Comparison of ENCODE assay signal across 18 cellular contexts in genomic region chr5:138999674-139000073, GRCh38.
DNase-seq lines count a peak whose midpoint lies in the region; ATAC-seq and TF ChIP-seq lines count a peak whose summit lies in the region.
"Had no signal": no experiment of that assay in that cellular context is flagged by ENCODE, and none has a peak within 500 bp of the region (broad histone marks: within the 10 kb centered on the region; RNA-seq: fewer than 3 reads in every experiment).

No MANE protein-coding gene starts in this region.

- ATAC-seq in sciatic nerve (peak; percentile 60), HG02870 (IDR thresholded peaks at IDR 0.05; ENCODE audit: unreplicated experiment) (no peak)

- H3K4me1 ChIP-seq in endodermal cell (ENCODE audit: control insufficient read depth, insufficient read depth, low read length), result no peaks in the 10 kb centered on the region
- H3K4me1 ChIP-seq: BE2C, BLaER1 had no signal

- no peak overlapping the region for H3K27ac Mint-ChIP-seq in endodermal cell
- H3K27ac Mint-ChIP-seq: CD14-positive monocyte; CD4-positive, alpha-beta memory T cell; CD8-positive, alpha-beta memory T cell had no signal

- H3K36me3 Mint-ChIP-seq in endodermal cell (ENCODE audit: low read depth), result peaks cover 13% of the 10 kb centered on the region

- H3K4me3 Mint-ChIP-seq in endodermal cell, result no peak overlapping the region
- H3K4me3 Mint-ChIP-seq: CD14-positive monocyte; CD4-positive, alpha-beta memory T cell; CD4-positive, CD25-positive, alpha-beta regulatory T cell; CD8-positive, alpha-beta memory T cell had no signal

- H3K27me3 ChIP-seq in endodermal cell (ENCODE audit: control insufficient read depth, insufficient read depth, low read length, poor library complexity, severe bottlenecking), result peaks cover 7% of the 10 kb centered on the region
- no peaks in the 10 kb centered on the region for H3K27me3 ChIP-seq in WERI-Rb-1 (ENCODE audit: insufficient read depth, low read depth, severe bottlenecking)
- H3K27me3 ChIP-seq: BE2C, BLaER1 had no signal

- peaks cover 21% of the 10 kb centered on the region for H3K4me1 Mint-ChIP-seq in endodermal cell
- H3K4me1 Mint-ChIP-seq: CD14-positive monocyte; CD8-positive, alpha-beta memory T cell had no signal

- DNase-seq in endodermal cell (peak; percentile 10), midbrain (lab: John Stamatoyannopoulos, UW) (peak; percentile 6), sciatic nerve (ENCODE audit: low spot score) (no peak), HT-29 (ENCODE audit: low spot score) (no peak), WERI-Rb-1 (no peak), SW 1271 (lab: John Stamatoyannopoulos, UW) (no peak)
- DNase-seq: 8988T; ACHN; BE2C; CD4-positive, alpha-beta memory T cell; CD4-positive, CD25-positive, alpha-beta regulatory T cell; CD8-positive, alpha-beta memory T cell; COR-L47; DMS79 treated with DMSO at 0.1 percent for 48 hours; GF-D8 had no signal

- H3K9me3 Mint-ChIP-seq in endodermal cell, result peaks cover 27% of the 10 kb centered on the region

- H3K9me3 ChIP-seq in endodermal cell (ENCODE audit: control insufficient read depth, low read length), result peaks cover 27% of the 10 kb centered on the region
- peaks cover 2% of the 10 kb centered on the region for H3K9me3 ChIP-seq in WERI-Rb-1 (ENCODE audit: severe bottlenecking)

- peaks cover 11% of the 10 kb centered on the region for H3K27me3 Mint-ChIP-seq in endodermal cell (ENCODE audit: insufficient read depth)
- H3K27me3 Mint-ChIP-seq: CD4-positive, alpha-beta memory T cell; CD4-positive, CD25-positive, alpha-beta regulatory T cell had no signal

- H3K4me3 ChIP-seq in endodermal cell (ENCODE audit: low read length) (no peak overlapping the region), WERI-Rb-1 (ENCODE audit: low read depth, low read length) (no peak overlapping the region)
- H3K4me3 ChIP-seq: BLaER1 had no signal

- H3K9ac ChIP-seq in endodermal cell (ENCODE audit: extremely low read depth, low read length, poor library complexity, severe bottlenecking), result no peak overlapping the region
- H3K9ac ChIP-seq: BLaER1 had no signal

- H3K36me3 ChIP-seq in endodermal cell (ENCODE audit: control insufficient read depth, insufficient read depth, low read length) (no peaks in the 10 kb centered on the region), WERI-Rb-1 (peaks cover 11% of the 10 kb centered on the region; the same call in 1 of the 2 replicates)
- H3K36me3 ChIP-seq: BE2C, BLaER1 had no signal

- WGBS in endodermal cell (ENCODE audit: insufficient coverage in 1 of 2, insufficient read length in 1 of 2), 2 experiments, result 87% methylated on average over 1 of the region's 1 CpG; no CpG with 5 or more reads in 1 of the 2 experiments

- no peak overlapping the region for H3K27ac ChIP-seq in endodermal cell (ENCODE audit: low read depth, low read length)
- H3K27ac ChIP-seq in WERI-Rb-1, result no peak overlapping the region
- H3K27ac ChIP-seq: BLaER1 had no signal

- intact Hi-C loops in sciatic nerve (cut with DNase I), result no loop called here

- no peak for TF ChIP-seq CTCF in endodermal cell (conservative IDR thresholded peaks at IDR 0.05)
- no peak for TF ChIP-seq CTCF in WERI-Rb-1 (IDR thresholded peaks at IDR 0.05; ENCODE audit: low read depth, low read length)

Comparison
In these comparisons a context has a peak if more than half of its experiments do, and no peak if none do; other contexts are left out.
1. DNase-seq: peak in endodermal cell (single experiment) and midbrain (single experiment); none in sciatic nerve (single experiment), HT-29 (single experiment), WERI-Rb-1 (single experiment) and SW 1271 (0 of 2).